In genomic region chr20:63467294-63468083, GRCh38 we compare ENCODE assay signal across 26 cellular contexts. TPM values are rescaled to one million over a fixed set of nuclear protein-coding genes. Genes with fewer than 3 reads are reported as not detected.
"Had no signal": no experiment of that assay in that cellular context is flagged by ENCODE, and none has a peak within 500 bp of the region (broad histone marks: within the 10 kb centered on the region; RNA-seq: fewer than 3 reads in every experiment).

No MANE protein-coding gene starts in this region.

- H3K4me3 Mint-ChIP-seq: activated naive CD4-positive, alpha-beta T cell treated with anti-CD3 and anti-CD28 coated beads, Interleukin-2, amount 10 ng/mL, durations not matched to agents 7 days and 5 days; activated naive CD8-positive, alpha-beta T cell treated with anti-CD3 and anti-CD28 coated beads for 36 hours; activated T-cell treated with anti-CD3 and anti-CD28 coated beads, Interleukin-2, amount 50 U/mL, for 72 hours had no signal

- H3K27ac Mint-ChIP-seq: activated naive CD4-positive, alpha-beta T cell treated with anti-CD3 and anti-CD28 coated beads, Interleukin-2, amount 10 ng/mL, durations not matched to agents 7 days and 5 days; activated naive CD8-positive, alpha-beta T cell treated with anti-CD3 and anti-CD28 coated beads for 36 hours; activated T-cell treated with anti-CD3 and anti-CD28 coated beads, Interleukin-2, amount 50 U/mL, for 72 hours; activated T-helper 2 cell treated with anti-CD3 and anti-CD28 coated beads, Interferon-gamma antibody, Interleukin-2, Interleukin-4, amounts not matched to agents 10 μg/mL and 5 μg/mL and 100 μg/mL, durations not matched to agents 14 hours and 24 hours and 36 hours had no signal

- FAIRE-seq: bronchial epithelial cell had no signal

- ATAC-seq: activated CD4-positive, CD25-positive, alpha-beta regulatory T cell treated with anti-CD3 and anti-CD28 coated beads, Interleukin-2, amount 50 U/mL, for 24 hours; activated T-cell treated with anti-CD3 and anti-CD28 coated beads, Interleukin-2, amount 50 U/mL, for 72 hours; Panc1; Right ventricle myocardium inferior had no signal

- H3K36me3 ChIP-seq: MG63 had no signal

- H3K9me3 Mint-ChIP-seq: activated naive CD4-positive, alpha-beta T cell treated with anti-CD3 and anti-CD28 coated beads, Interleukin-2, amount 10 ng/mL, durations not matched to agents 7 days and 5 days; activated naive CD8-positive, alpha-beta T cell treated with anti-CD3 and anti-CD28 coated beads for 36 hours; activated T-cell treated with anti-CD3 and anti-CD28 coated beads, Interleukin-2, amount 50 U/mL, for 72 hours; activated T-helper 2 cell treated with anti-CD3 and anti-CD28 coated beads, Interferon-gamma antibody, Interleukin-2, Interleukin-4, amounts not matched to agents 10 μg/mL and 5 μg/mL and 100 μg/mL, durations not matched to agents 14 hours and 24 hours and 36 hours had no signal

- H3K4me3 ChIP-seq: MG63, SK-N-MC had no signal

- H3K9me3 ChIP-seq: MG63 had no signal

- H3K36me3 Mint-ChIP-seq: activated naive CD4-positive, alpha-beta T cell treated with anti-CD3 and anti-CD28 coated beads, Interleukin-2, amount 10 ng/mL, durations not matched to agents 7 days and 5 days; activated naive CD8-positive, alpha-beta T cell treated with anti-CD3 and anti-CD28 coated beads for 36 hours had no signal

- DNase-seq: activated CD4-positive, alpha-beta T cell treated with anti-CD3 and anti-CD28 coated beads for 48 hours; activated CD4-positive, alpha-beta T cell treated with anti-CD3 and anti-CD28 coated beads, Interleukin-2, amount 50 U/mL, for 48 hours; activated CD8-positive, alpha-beta memory T cell treated with anti-CD3 and anti-CD28 coated beads for 24 hours; activated gamma-delta T cell treated with Interleukin-2 at 50 U/mL for 16 hours; activated naive CD4-positive, alpha-beta T cell treated with anti-CD3 and anti-CD28 coated beads, Interleukin-2, amount 10 ng/mL, durations not matched to agents 7 days and 5 days; activated naive CD8-positive, alpha-beta T cell treated with anti-CD3 and anti-CD28 coated beads for 36 hours; activated T-cell treated with anti-CD3 and anti-CD28 coated beads, Interleukin-2, amount 50 U/mL, for 72 hours; anterior cingulate cortex; MG63; NCI-H1105; NCI-H1436; NCI-H1694 treated with DMSO at 0.1 percent for 48 hours; NCI-H2029 treated with DMSO at 0.1 percent for 48 hours; NCI-H510A treated with DMSO at 0.1 percent for 48 hours; NCI-H69; NK-92 treated with Interleukin-12 subunit alpha and Interleukin-12 subunit beta, amount 100 ng/mL, for 24 hours; OCI-M1; RPMI8226; T-helper 1 cell; WERI-Rb-1 had no signal

- H3K27ac ChIP-seq: SK-N-MC, WERI-Rb-1 had no signal

- H3K4me1 Mint-ChIP-seq: activated naive CD4-positive, alpha-beta T cell treated with anti-CD3 and anti-CD28 coated beads, Interleukin-2, amount 10 ng/mL, durations not matched to agents 7 days and 5 days; activated naive CD8-positive, alpha-beta T cell treated with anti-CD3 and anti-CD28 coated beads for 36 hours had no signal

RNA-seq across cellular contexts. Expression of gene KCNQ2, which starts 5.0 kb away (rescaled TPM):
- total RNA-seq: activated T-helper 2 cell treated with anti-CD3 and anti-CD28 coated beads, Interferon-gamma antibody, Interleukin-2, Interleukin-4, amounts not matched to agents 10 μg/mL and 5 μg/mL and 100 μg/mL, durations not matched to agents 14 hours and 24 hours and 36 hours; bronchial epithelial cell had no signal
